ENCODE assay signal across 21 cellular contexts in the genomic region with DNA sequence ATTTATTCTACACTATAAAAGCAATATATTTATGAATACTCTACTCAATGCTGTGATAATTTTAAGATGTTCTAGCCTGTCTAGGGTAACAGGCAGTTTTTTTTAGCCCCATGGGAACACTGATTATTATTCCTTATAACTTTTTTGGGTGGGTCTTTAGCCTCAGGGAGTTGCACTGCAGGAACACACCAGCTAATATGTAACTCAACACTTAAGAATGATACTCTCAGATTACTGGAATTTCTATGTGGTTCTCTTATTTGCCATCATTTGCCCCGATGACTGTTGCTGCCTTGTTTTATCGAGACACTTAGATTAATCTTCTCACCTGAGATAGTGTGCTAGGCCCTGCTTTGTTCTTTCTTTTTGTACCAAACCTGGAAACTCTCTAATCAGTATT.
A peak's percentile ranks its signal among the peaks of the same experiment; 100 is the strongest.
DNase-seq lines count a peak whose midpoint lies in the region; ATAC-seq, FAIRE-seq and TF ChIP-seq lines count a peak whose summit lies in the region.
"Had no signal": no experiment of that assay in that cellular context is flagged by ENCODE, and none has a peak within 500 bp of the region (broad histone marks: within the 10 kb centered on the region; RNA-seq: fewer than 3 reads in every experiment).

No MANE protein-coding gene starts in this region.

- WGBS in mesendoderm (ENCODE audit: extremely low coverage, insufficient coverage, low lambda C conversion rate) = no CpG with 5 or more reads among the region's 2 CpGs

- no peak overlapping the region for H3K4me3 ChIP-seq in keratinocyte (ENCODE audit: control insufficient read depth in 2 of 3, extremely low read depth in 1 of 3, insufficient read depth in 2 of 3, low read depth in 1 of 3, low read length in 3 of 3)
- no peak overlapping the region for H3K4me3 ChIP-seq in mesendoderm (ENCODE audit: low read length)
- H3K4me3 ChIP-seq: BLaER1 treated with 17β-estradiol and CSF1 and Interleukin-3, amounts not matched to agents 10 nM and 100 nM had no signal

- no peak overlapping the region for H4K8ac ChIP-seq in mesendoderm (ENCODE audit: low read depth, low read length)

- no peaks in the 10 kb centered on the region for H3K27me3 ChIP-seq in keratinocyte (ENCODE audit: control insufficient read depth, extremely low read depth, insufficient read depth, low read length)
- no peaks in the 10 kb centered on the region for H3K27me3 ChIP-seq in mesendoderm (ENCODE audit: insufficient read depth, low read length, poor library complexity)
- H3K27me3 ChIP-seq: BLaER1 treated with 17β-estradiol and CSF1 and Interleukin-3, amounts not matched to agents 10 nM and 100 nM had no signal

- H3K79me1 ChIP-seq in mesendoderm (ENCODE audit: low read length) = no peaks in the 10 kb centered on the region

- H3K27ac ChIP-seq in keratinocyte (ENCODE audit: control insufficient read depth, insufficient read depth, low read length) (no peak overlapping the region), mesendoderm (ENCODE audit: low read depth, low read length) (no peak overlapping the region)
- H3K27ac ChIP-seq: BLaER1 treated with 17β-estradiol and CSF1 and Interleukin-3, amounts not matched to agents 10 nM and 100 nM had no signal

- FAIRE-seq in keratinocyte (lab: Jason Lieb, UNC) = peak; percentile 57
- FAIRE-seq: G401.6, RCC 7860 had no signal

- dilution Hi-C loops in keratinocyte (cut with MboI; ENCODE audit: extremely low pct_ligation_motif_present, low sequenced_read_pairs) = no loop called here

- no peak for TF ChIP-seq CTCF in keratinocyte (optimal IDR thresholded peaks at IDR 0.05 in 1 of 3, IDR thresholded peaks at IDR 0.05 in 1 of 3, conservative IDR thresholded peaks at IDR 0.05 in 1 of 3; ENCODE audit: extremely low read depth in 1 of 3, insufficient read depth in 2 of 3, low read length in 3 of 3)

- no peak overlapping the region for H2BK15ac ChIP-seq in mesendoderm (replicated peaks; ENCODE audit: low read depth)

- H3K56ac ChIP-seq in mesendoderm (ENCODE audit: low read length) = no peak overlapping the region

- H3K4ac ChIP-seq in mesendoderm (ENCODE audit: low read depth, low read length) = no peak overlapping the region

- H3K4me1 ChIP-seq in keratinocyte (ENCODE audit: control insufficient read depth, extremely low read depth, insufficient read depth, low read length) (peaks cover 8% of the 10 kb centered on the region), mesendoderm (ENCODE audit: control insufficient read depth, low read depth, low read length) (no peaks in the 10 kb centered on the region)
- H3K4me1 ChIP-seq: BLaER1 treated with 17β-estradiol and CSF1 and Interleukin-3, amounts not matched to agents 10 nM and 100 nM had no signal

- no peak overlapping the region for H2BK120ac ChIP-seq in mesendoderm (ENCODE audit: low read depth, low read length)

- no peak overlapping the region for H3K23ac ChIP-seq in mesendoderm (ENCODE audit: low read length)

- no peaks in the 10 kb centered on the region for H3K9me1 ChIP-seq in keratinocyte (ENCODE audit: control insufficient read depth, extremely low read depth, insufficient read depth, low read length)

- no peaks in the 10 kb centered on the region for H3K36me3 ChIP-seq in keratinocyte (ENCODE audit: control insufficient read depth in 2 of 2, extremely low read depth in 1 of 2, insufficient read depth in 2 of 2, low read length in 2 of 2)
- no peaks in the 10 kb centered on the region for H3K36me3 ChIP-seq in mesendoderm (ENCODE audit: control insufficient read depth, insufficient read depth, low read length)
- H3K36me3 ChIP-seq: BLaER1 treated with 17β-estradiol and CSF1 and Interleukin-3, amounts not matched to agents 10 nM and 100 nM had no signal

- no peak overlapping the region for H2BK5ac ChIP-seq in mesendoderm (ENCODE audit: low read length)

- no peak overlapping the region for H3K18ac ChIP-seq in mesendoderm (ENCODE audit: low read length)

- DNase-seq in ELR (ENCODE audit: low read depth) (peak; percentile 67), M059J (ENCODE audit: low read depth) (peak; percentile 24), astrocyte of the hippocampus (ENCODE audit: low read depth, low spot score) (peak; percentile 6), keratinocyte (ENCODE audit: low read depth, low spot score) (no peak), mesendoderm (no peak), NCI-H1694 treated with DMSO at 0.1 percent for 48 hours (lab: John Stamatoyannopoulos, UW) (no peak)
- DNase-seq: CD8-positive, alpha-beta memory T cell; DMS53; HCEC 1CT; MM.1S; NCI-H1092 treated with DMSO at 0.1 percent for 48 hours; NCI-H510A; NCI-H748 treated with DMSO at 0.1 percent for 48 hours; NK-92 treated with Interleukin-12 subunit alpha and Interleukin-12 subunit beta, amount 100 ng/mL, for 24 hours; Right ventricle myocardium superior; T-helper 1 cell had no signal

- H3K9ac ChIP-seq in keratinocyte (ENCODE audit: control insufficient read depth, extremely low read depth, insufficient read depth, low read length) (no peak overlapping the region), mesendoderm (ENCODE audit: low read length) (no peak overlapping the region)
- H3K9ac ChIP-seq: BLaER1 treated with 17β-estradiol and CSF1 and Interleukin-3, amounts not matched to agents 10 nM and 100 nM had no signal

- H3K4me2 ChIP-seq in keratinocyte (ENCODE audit: control insufficient read depth, extremely low read depth, insufficient read depth, low read depth, low read length) = peak overlapping the region; percentile 17
- H3K4me2 ChIP-seq in mesendoderm (ENCODE audit: low read length) = no peak overlapping the region
- H3K4me2 ChIP-seq: BLaER1 treated with 17β-estradiol and CSF1 and Interleukin-3, amounts not matched to agents 10 nM and 100 nM had no signal

- H3K9me3 ChIP-seq in keratinocyte (ENCODE audit: control insufficient read depth, low read depth, low read length) = no peaks in the 10 kb centered on the region
- H3K9me3 ChIP-seq: BLaER1 treated with 17β-estradiol and CSF1 and Interleukin-3, amounts not matched to agents 10 nM and 100 nM had no signal

- no peak for ATAC-seq in GM21515 (IDR thresholded peaks at IDR 0.05; ENCODE audit: unreplicated experiment)
- no peak for ATAC-seq in HG03175 (IDR thresholded peaks at IDR 0.05; ENCODE audit: unreplicated experiment)

- no peaks in the 10 kb centered on the region for H4K20me1 ChIP-seq in keratinocyte (ENCODE audit: control insufficient read depth, extremely low read depth, insufficient read depth, low read length)
- H4K20me1 ChIP-seq: BLaER1 treated with 17β-estradiol and CSF1 and Interleukin-3, amounts not matched to agents 10 nM and 100 nM had no signal

- H4K5ac ChIP-seq in mesendoderm (ENCODE audit: low read length) = no peak overlapping the region

- H3K79me2 ChIP-seq in keratinocyte (ENCODE audit: control insufficient read depth, insufficient read depth, low read length) = no peaks in the 10 kb centered on the region
- no peaks in the 10 kb centered on the region for H3K79me2 ChIP-seq in mesendoderm (ENCODE audit: control insufficient read depth, insufficient read depth, low read length)

- H2AFZ ChIP-seq in keratinocyte (ENCODE audit: control insufficient read depth, low read length) = peak overlapping the region; percentile 71

- H2AK5ac ChIP-seq in mesendoderm (ENCODE audit: low read length) = no peak overlapping the region

Comparison
In these comparisons a context has a peak if more than half of its experiments do, and no peak if none do; other contexts are left out.
1. DNase-seq: peak in ELR (single experiment), M059J (single experiment) and astrocyte of the hippocampus (single experiment); none in keratinocyte (single experiment), mesendoderm (single experiment) and NCI-H1694 treated with DMSO at 0.1 percent for 48 hours (single experiment).